ENCODE assay signal across 16 cellular contexts in genomic region chr12:46403732-46404097, GRCh38. TPM values are rescaled to one million over a fixed set of nuclear protein-coding genes. Genes with fewer than 3 reads are reported as not detected.
DNase-seq lines count a peak whose midpoint lies in the region; ATAC-seq, FAIRE-seq and TF ChIP-seq lines count a peak whose summit lies in the region.
"Had no signal": no experiment of that assay in that cellular context is flagged by ENCODE, and none has a peak within 500 bp of the region (broad histone marks: within the 10 kb centered on the region; RNA-seq: fewer than 3 reads in every experiment).

No MANE protein-coding gene starts in this region.

- H2AK9ac ChIP-seq in IMR-90 (replicated peaks; ENCODE audit: low read depth, low read length, poor library complexity) = no peak overlapping the region

- no peaks in the 10 kb centered on the region for H4K20me1 ChIP-seq in IMR-90 (ENCODE audit: insufficient read depth, low read length)

- H3K18ac ChIP-seq in IMR-90 (ENCODE audit: low read depth, low read length) = peak overlapping the region; percentile 84

- DNase-seq in GM12891 (ENCODE audit: insufficient read length, low spot score) (no peak), IMR-90 (no peak), colonic mucosa (no peak), NCI-H2029 treated with DMSO at 0.1 percent for 48 hours (lab: John Stamatoyannopoulos, UW) (no peak), A673 (ENCODE audit: low spot score) (no peak)
- no peak for DNase-seq in NK-92 treated with Interleukin-12 subunit alpha and Interleukin-12 subunit beta, amount 100 ng/mL, for 24 hours (lab: John Stamatoyannopoulos, UW)
- DNase-seq: activated CD4-positive, alpha-beta T cell treated with anti-CD3 and anti-CD28 coated beads for 48 hours; amniotic stem cell; DMS 273 treated with DMSO at 0.1 percent for 48 hours; dorsolateral prefrontal cortex; NCI-H1694; stimulated activated naive CD4-positive, alpha-beta T cell had no signal

- TF ChIP-seq CTCF in IMR-90 (conservative IDR thresholded peaks at IDR 0.05; ENCODE audit: low read depth, low read length) (no peak), colonic mucosa (IDR thresholded peaks at IDR 0.05) (no peak), A673 (conservative IDR thresholded peaks at IDR 0.05; ENCODE audit: low read depth, low read length) (no peak)

- H3K27me3 ChIP-seq in IMR-90 (ENCODE audit: control insufficient read depth, insufficient read depth, low read length) (no peaks in the 10 kb centered on the region), colonic mucosa (no peaks in the 10 kb centered on the region), skeletal muscle satellite cell (ENCODE audit: control insufficient read depth, insufficient read depth, low read length) (no peaks in the 10 kb centered on the region), A673 (replicated peaks; ENCODE audit: insufficient read depth, low read depth, low read length, poor library complexity) (no peaks in the 10 kb centered on the region)
- H3K27me3 ChIP-seq: dorsolateral prefrontal cortex had no signal

- peak overlapping the region; percentile 57; the same call in 1 of the 2 replicates for H3K56ac ChIP-seq in IMR-90 (ENCODE audit: extremely low read depth, insufficient read depth, low read length)

- peak overlapping the region; percentile 37; the same call in 1 of the 2 replicates for H3K4me2 ChIP-seq in IMR-90 (ENCODE audit: low read depth, low read length)
- H3K4me2 ChIP-seq in skeletal muscle satellite cell (ENCODE audit: low read length) = peak overlapping the region; percentile 44

- intact Hi-C loops in IMR-90 (cut with micrococcal nuclease) (loop anchor here (5.0 kb wide), 1 partner anchor 69 kb away; no protein-coding TSS in a partner anchor), colonic mucosa (cut with DNase I) (no loop called here), A673 (cut with micrococcal nuclease; ENCODE audit: unreplicated experiment) (no loop called here)

- no peak overlapping the region for H2AFZ ChIP-seq in IMR-90 (replicated peaks; ENCODE audit: low read length, poor library complexity)

- POLR2A ChIA-PET in IMR-90 (lab: Charles Lee; ENCODE audit: unreplicated experiment) = no interaction called here
- POLR2A ChIA-PET in A673 (lab: Charles Lee; ENCODE audit: low non-redundant PET) = no interaction called here

- H3K4me3 ChIP-seq in IMR-90 (ENCODE audit: insufficient read depth, low read depth, low read length) = no peak overlapping the region
- no peak overlapping the region for H3K4me3 ChIP-seq in colonic mucosa
- H3K4me3 ChIP-seq in skeletal muscle satellite cell (ENCODE audit: low read length) = no peak overlapping the region
- H3K4me3 ChIP-seq in A673 (ENCODE audit: low read depth, low read length, poor library complexity, severe bottlenecking) = no peak overlapping the region
- H3K4me3 ChIP-seq: dorsolateral prefrontal cortex, HAP-1 had no signal

- peak overlapping the region; percentile 71 for H4K91ac ChIP-seq in IMR-90 (ENCODE audit: insufficient read depth, low read depth, low read length)

- H2BK120ac ChIP-seq in IMR-90 (ENCODE audit: low read depth, low read length) = peak overlapping the region; percentile 97

- TF ChIP-seq POLR2A in GM12891 (IDR thresholded peaks at IDR 0.05; ENCODE audit: low read depth, low read length) (no peak), IMR-90 (IDR thresholded peaks at IDR 0.05; ENCODE audit: low read depth, low read length) (no peak)

- H3K9me1 ChIP-seq in IMR-90 (ENCODE audit: insufficient read depth, low read length) = peaks cover 19% of the 10 kb centered on the region

- dilution Hi-C loops in IMR-90 (cut with HindIII; ENCODE audit: low sequenced_read_pairs, unreplicated experiment) = no loop called here

- H3K36me3 ChIP-seq in IMR-90 (ENCODE audit: control insufficient read depth, insufficient read depth, low read length) = no peaks in the 10 kb centered on the region
- no peaks in the 10 kb centered on the region for H3K36me3 ChIP-seq in colonic mucosa
- H3K36me3 ChIP-seq in skeletal muscle satellite cell (ENCODE audit: insufficient read depth, low read length) = no peaks in the 10 kb centered on the region
- no peaks in the 10 kb centered on the region for H3K36me3 ChIP-seq in A673 (ENCODE audit: insufficient read depth, low read length, poor library complexity, severe bottlenecking)
- H3K36me3 ChIP-seq: HAP-1 had no signal

- no peaks in the 10 kb centered on the region for H3K9me3 ChIP-seq in IMR-90 (ENCODE audit: control insufficient read depth, insufficient read depth, low read length)
- H3K9me3 ChIP-seq in colonic mucosa = no peaks in the 10 kb centered on the region
- H3K9me3 ChIP-seq in skeletal muscle satellite cell (replicated peaks; ENCODE audit: low read length) = no peaks in the 10 kb centered on the region
- H3K9me3 ChIP-seq in A673 (ENCODE audit: low read depth, low read length, poor library complexity, severe bottlenecking) = no peaks in the 10 kb centered on the region
- H3K9me3 ChIP-seq: HAP-1 had no signal

- peak overlapping the region; percentile 95 for H2BK20ac ChIP-seq in IMR-90 (ENCODE audit: low read depth, low read length)

- in situ Hi-C loops in IMR-90 (cut with MboI; ENCODE audit: low sequenced_read_pairs) = no loop called here

- ATAC-seq in IMR-90 (ENCODE audit: low read depth) = no peak
- no peak for ATAC-seq in GM21515 (IDR thresholded peaks at IDR 0.05; ENCODE audit: unreplicated experiment)
- ATAC-seq: sciatic nerve had no signal

- BruUV-seq in IMR-90 (replicated peaks; lab: Mats Ljungman, UMichigan) (no TSS peak), A673 (replicated peaks; lab: Mats Ljungman, UMichigan) (no TSS peak)

- H3K14ac ChIP-seq in IMR-90 (replicated peaks; ENCODE audit: low read depth, low read length) = peak overlapping the region; percentile 82

- H4K5ac ChIP-seq in IMR-90 (ENCODE audit: low read depth, low read length) = peak overlapping the region; percentile 33; the same call in 1 of the 2 replicates

- peak overlapping the region; percentile 59; the same call in 1 of the 2 replicates for H2AK5ac ChIP-seq in IMR-90 (ENCODE audit: low read depth, low read length)

- no peak for TF ChIP-seq RAD21 in IMR-90 (IDR thresholded peaks at IDR 0.05; ENCODE audit: low read length)

- peak overlapping the region; percentile 90; the same call in 1 of the 2 replicates for H3K23ac ChIP-seq in IMR-90 (ENCODE audit: low read depth, low read length)

- CTCF ChIA-PET in IMR-90 (lab: Yijun Ruan, JAX) (interaction anchor here (1.1 kb wide), 1 partner anchor 28 kb away, joined by 4 read pairs; no protein-coding TSS in a partner anchor), A673 (lab: Charles Lee) (no interaction called here)

- peak overlapping the region; percentile 81 for H2BK15ac ChIP-seq in IMR-90 (ENCODE audit: low read depth, low read length)

- H2BK5ac ChIP-seq in IMR-90 (ENCODE audit: low read depth, low read length, poor library complexity, severe bottlenecking) = peak overlapping the region; percentile 98

- peak overlapping the region; percentile 19 to 93; a peak in 3 of 4 replicates for H4K8ac ChIP-seq in IMR-90 (ENCODE audit: low read depth in 2 of 2, low read length in 2 of 2)

- FAIRE-seq in GM12891 (lab: Jason Lieb, UNC) = peak; percentile 83

- H3K4ac ChIP-seq in IMR-90 (ENCODE audit: low read depth, low read length) = peak overlapping the region; percentile 87; the same call in 1 of the 2 replicates

- H3K79me1 ChIP-seq in IMR-90 (ENCODE audit: low read depth in 1 of 2, low read length in 2 of 2) = peaks cover 16 to 29% of the 10 kb centered on the region in 2 experiments; a peak in 3 of 4 replicates

- peaks cover 23% of the 10 kb centered on the region for H3K4me1 ChIP-seq in IMR-90 (ENCODE audit: control insufficient read depth, insufficient read depth, low read length)
- peaks cover 18% of the 10 kb centered on the region for H3K4me1 ChIP-seq in colonic mucosa
- H3K4me1 ChIP-seq in skeletal muscle satellite cell (ENCODE audit: control insufficient read depth, insufficient read depth, low read length) = peaks cover 49% of the 10 kb centered on the region
- peaks cover 27% of the 10 kb centered on the region for H3K4me1 ChIP-seq in A673 (ENCODE audit: insufficient read depth, low read length, poor library complexity, severe bottlenecking)

- H3K27ac ChIP-seq in IMR-90 (ENCODE audit: insufficient read depth, low read length) = peak overlapping the region; percentile 38; the same call in 1 of the 2 replicates
- peak overlapping the region; percentile 78 for H3K27ac ChIP-seq in colonic mucosa
- no peak overlapping the region for H3K27ac ChIP-seq in A673 (ENCODE audit: low read depth, low read length, poor library complexity, severe bottlenecking)

- no peak overlapping the region for H3K9ac ChIP-seq in IMR-90 (ENCODE audit: low read depth, low read length)
- H3K9ac ChIP-seq in colonic mucosa (ENCODE audit: low read depth in 2 of 2, low read length in 2 of 2) = no peak overlapping the region
- peak overlapping the region; percentile 74 for H3K9ac ChIP-seq in skeletal muscle satellite cell (ENCODE audit: low read depth, low read length)

TF ChIP-seq in GM12891, 5 proteins besides CTCF, POLR2A, EP300 and RAD21:
- TF ChIP-seq POU2F2 (IDR thresholded peaks at IDR 0.05; ENCODE audit: low read depth, low read length) (no peak), POLR2AphosphoS5 (IDR thresholded peaks at IDR 0.05; ENCODE audit: low read depth, low read length) (no peak), TAF1 (IDR thresholded peaks at IDR 0.05; ENCODE audit: low read depth, low read length) (no peak), SPI1 (IDR thresholded peaks at IDR 0.05; ENCODE audit: low read depth, low read length) (no peak), PAX5 (IDR thresholded peaks at IDR 0.05; ENCODE audit: insufficient read depth, low read length, severe bottlenecking) (no peak)
TF ChIP-seq in GM12891: peak in this region for 0.

TF ChIP-seq in IMR-90, 13 proteins besides CTCF, POLR2A, EP300 and RAD21 (continues in another document):
- TF ChIP-seq CHD1 (IDR thresholded peaks at IDR 0.05; ENCODE audit: low read depth, low read length) (no peak), MAZ (IDR thresholded peaks at IDR 0.05; ENCODE audit: borderline replicate concordance, low read depth, low read length) (no peak), MAFK (IDR thresholded peaks at IDR 0.05; ENCODE audit: low read depth, low read length) (no peak), BHLHE40 (IDR thresholded peaks at IDR 0.05; ENCODE audit: low read depth, low read length) (no peak), SMC3 (IDR thresholded peaks at IDR 0.05; ENCODE audit: low read depth, low read length) (no peak), NFE2L2 (IDR thresholded peaks at IDR 0.05; ENCODE audit: low read depth, low read length) (no peak)

RNA-seq across cellular contexts. Expression of gene SLC38A2, which starts 31.1 kb away (rescaled TPM):
- polyA plus RNA-seq in GM12891 (2012; ENCODE audit: low read depth, missing spikeins) = 31.8 TPM
- total RNA-seq in IMR-90 (2012; rRNA removed) (881 and 1,389 TPM in 2 replicates), colonic mucosa (100 to 1,000 TPM in 1 of 2 donors, 10 to 100 TPM in 1; 98.5 to 158 TPM), A673 (2021) (395 and 440 TPM in 2 replicates)
- polyA plus RNA-seq in IMR-90 (2012; rRNA removed) = 213 and 313 TPM in 2 replicates
- 33.9 and 129 TPM in 2 replicates for polyA plus RNA-seq in IMR-90 (2012; cell fraction: cytosol; rRNA removed)
- polyA plus RNA-seq in IMR-90 (2012; cell fraction: nucleus; rRNA removed; ENCODE audit: low replicate concordance) = 118 and 947 TPM in 2 replicates
- total RNA-seq in skeletal muscle satellite cell (2012; rRNA removed) = 329 and 451 TPM in 2 replicates
